38 cellular contexts compared by ENCODE assay signal in genomic region chr16:63403792-63404191, GRCh38.
"Had no signal": no experiment of that assay in that cellular context is flagged by ENCODE, and none has a peak within 500 bp of the region (broad histone marks: within the 10 kb centered on the region; RNA-seq: fewer than 3 reads in every experiment).

No MANE protein-coding gene starts in this region.

- ATAC-seq: activated CD4-positive, alpha-beta T cell treated with anti-CD3 and anti-CD28 coated beads for 36 hours; activated CD4-positive, CD25-positive, alpha-beta regulatory T cell treated with anti-CD3 and anti-CD28 coated beads, Interleukin-2, amount 50 U/mL, for 24 hours; activated CD8-positive, alpha-beta memory T cell treated with anti-CD3 and anti-CD28 coated beads, Interleukin-2, amount 10 ng/mL, durations not matched to agents 7 days and 5 days; activated CD8-positive, alpha-beta T cell treated with anti-CD3 and anti-CD28 coated beads, Interleukin-2, amount 10 ng/mL, durations not matched to agents 7 days and 5 days; activated naive CD8-positive, alpha-beta T cell treated with anti-CD3 and anti-CD28 coated beads, Interleukin-2, amount 50 U/mL, for 24 hours; WTC11 had no signal

- H3K27me3 Mint-ChIP-seq: activated CD4-positive, alpha-beta memory T cell treated with anti-CD3 and anti-CD28 coated beads, Interleukin-2, amount 10 ng/mL, durations not matched to agents 7 days and 5 days; activated CD4-positive, alpha-beta T cell treated with anti-CD3 and anti-CD28 coated beads for 36 hours; activated CD4-positive, alpha-beta T cell treated with anti-CD3 and anti-CD28 coated beads, Interleukin-2, amount 10 ng/mL, durations not matched to agents 7 days and 5 days; activated CD8-positive, alpha-beta memory T cell treated with anti-CD3 and anti-CD28 coated beads, Interleukin-2, amount 10 ng/mL, durations not matched to agents 7 days and 5 days; activated naive CD4-positive, alpha-beta T cell treated with anti-CD3 and anti-CD28 coated beads, Interleukin-2, amount 10 ng/mL, durations not matched to agents 7 days and 5 days; activated naive CD4-positive, alpha-beta T cell treated with anti-CD3 and anti-CD28 coated beads, Interleukin-2, amount 50 U/mL, for 24 hours; activated naive CD8-positive, alpha-beta T cell; activated naive CD8-positive, alpha-beta T cell treated with anti-CD3 and anti-CD28 coated beads, Interleukin-2, amount 10 ng/mL, durations not matched to agents 7 days and 5 days; activated naive CD8-positive, alpha-beta T cell treated with anti-CD3 and anti-CD28 coated beads, Interleukin-2, amount 50 U/mL, for 24 hours; activated T-cell treated with anti-CD3 and anti-CD28 coated beads, Interleukin-2, amount 50 U/mL, for 24 hours; brain; central memory CD8-positive, alpha-beta T cell had no signal

- H3K4me1 Mint-ChIP-seq: activated CD4-positive, alpha-beta memory T cell treated with anti-CD3 and anti-CD28 coated beads, Interleukin-2, amount 10 ng/mL, durations not matched to agents 7 days and 5 days; activated CD4-positive, alpha-beta T cell treated with anti-CD3 and anti-CD28 coated beads for 36 hours; activated CD4-positive, alpha-beta T cell treated with anti-CD3 and anti-CD28 coated beads, Interleukin-2, amount 10 ng/mL, durations not matched to agents 7 days and 5 days; activated CD8-positive, alpha-beta memory T cell treated with anti-CD3 and anti-CD28 coated beads, Interleukin-2, amount 10 ng/mL, durations not matched to agents 7 days and 5 days; activated naive CD4-positive, alpha-beta T cell treated with anti-CD3 and anti-CD28 coated beads, Interleukin-2, amount 10 ng/mL, durations not matched to agents 7 days and 5 days; activated naive CD4-positive, alpha-beta T cell treated with anti-CD3 and anti-CD28 coated beads, Interleukin-2, amount 50 U/mL, for 24 hours; activated naive CD8-positive, alpha-beta T cell treated with anti-CD3 and anti-CD28 coated beads, Interleukin-2, amount 10 ng/mL, durations not matched to agents 7 days and 5 days; activated naive CD8-positive, alpha-beta T cell treated with anti-CD3 and anti-CD28 coated beads, Interleukin-2, amount 50 U/mL, for 24 hours; brain; central memory CD8-positive, alpha-beta T cell; WTC11 had no signal

- H3K4me3 Mint-ChIP-seq: activated CD4-positive, alpha-beta memory T cell treated with anti-CD3 and anti-CD28 coated beads, Interleukin-2, amount 10 ng/mL, durations not matched to agents 7 days and 5 days; activated CD4-positive, alpha-beta T cell treated with anti-CD3 and anti-CD28 coated beads for 36 hours; activated CD4-positive, alpha-beta T cell treated with anti-CD3 and anti-CD28 coated beads, Interleukin-2, amount 10 ng/mL, durations not matched to agents 7 days and 5 days; activated CD8-positive, alpha-beta memory T cell treated with anti-CD3 and anti-CD28 coated beads, Interleukin-2, amount 10 ng/mL, durations not matched to agents 7 days and 5 days; activated CD8-positive, alpha-beta T cell treated with anti-CD3 and anti-CD28 coated beads, Interleukin-2, amount 10 ng/mL, durations not matched to agents 7 days and 5 days; activated naive CD4-positive, alpha-beta T cell treated with anti-CD3 and anti-CD28 coated beads, Interleukin-2, amount 10 ng/mL, durations not matched to agents 7 days and 5 days; activated naive CD4-positive, alpha-beta T cell treated with anti-CD3 and anti-CD28 coated beads, Interleukin-2, amount 50 U/mL, for 24 hours; activated naive CD8-positive, alpha-beta T cell; activated naive CD8-positive, alpha-beta T cell treated with anti-CD3 and anti-CD28 coated beads, Interleukin-2, amount 10 ng/mL, durations not matched to agents 7 days and 5 days; activated naive CD8-positive, alpha-beta T cell treated with anti-CD3 and anti-CD28 coated beads, Interleukin-2, amount 50 U/mL, for 24 hours; activated T-cell treated with anti-CD3 and anti-CD28 coated beads, Interleukin-2, amount 50 U/mL, for 24 hours; brain; central memory CD8-positive, alpha-beta T cell; T-helper 1 cell treated with Interleukin-12 subunit alpha and Interleukin-12 subunit beta and Interleukin-4 antibody, amounts not matched to agents 30 μg/mL and 1 μg/mL, for 36 hours; T-helper 2 cell treated with Interferon-gamma antibody and Interleukin-4, amounts not matched to agents 5 μg/mL and 100 μg/mL, for 36 hours; WTC11 had no signal

- H3K36me3 Mint-ChIP-seq: activated CD8-positive, alpha-beta memory T cell treated with anti-CD3 and anti-CD28 coated beads, Interleukin-2, amount 10 ng/mL, durations not matched to agents 7 days and 5 days; activated naive CD4-positive, alpha-beta T cell treated with anti-CD3 and anti-CD28 coated beads, Interleukin-2, amount 10 ng/mL, durations not matched to agents 7 days and 5 days; activated naive CD4-positive, alpha-beta T cell treated with anti-CD3 and anti-CD28 coated beads, Interleukin-2, amount 50 U/mL, for 24 hours; activated naive CD8-positive, alpha-beta T cell; activated naive CD8-positive, alpha-beta T cell treated with anti-CD3 and anti-CD28 coated beads, Interleukin-2, amount 10 ng/mL, durations not matched to agents 7 days and 5 days; brain; WTC11 had no signal

- H3K9me3 ChIP-seq: ascending aorta had no signal

- DNase-seq: activated CD4-positive, alpha-beta memory T cell treated with anti-CD3 and anti-CD28 coated beads, Interleukin-2, amount 10 ng/mL, durations not matched to agents 7 days and 5 days; activated CD4-positive, alpha-beta T cell treated with anti-CD3 and anti-CD28 coated beads for 1 hour; activated CD4-positive, alpha-beta T cell treated with anti-CD3 and anti-CD28 coated beads for 36 hours; activated CD4-positive, alpha-beta T cell treated with anti-CD3 and anti-CD28 coated beads for 48 hours; activated CD4-positive, alpha-beta T cell treated with anti-CD3 and anti-CD28 coated beads, Interleukin-2, amount 10 ng/mL, durations not matched to agents 7 days and 5 days; activated CD4-positive, alpha-beta T cell treated with anti-CD3 and anti-CD28 coated beads, Interleukin-2, amount 50 U/mL, for 48 hours; activated CD4-positive, CD25-positive, alpha-beta regulatory T cell; activated CD8-positive, alpha-beta memory T cell treated with anti-CD3 and anti-CD28 coated beads for 24 hours; activated CD8-positive, alpha-beta memory T cell treated with anti-CD3 and anti-CD28 coated beads, Interleukin-2, amount 10 ng/mL, durations not matched to agents 7 days and 5 days; activated CD8-positive, alpha-beta memory T cell treated with anti-CD3 and anti-CD28 coated beads, Interleukin-2, amount 50 U/mL, for 48 hours; activated CD8-positive, alpha-beta T cell treated with anti-CD3 and anti-CD28 coated beads, Interleukin-2, amount 10 ng/mL, durations not matched to agents 7 days and 5 days; activated effector memory CD4-positive, alpha-beta T cell treated with Interleukin-2 at 50 U/mL for 16 hours; activated gamma-delta T cell; activated naive CD4-positive, alpha-beta T cell treated with anti-CD3 and anti-CD28 coated beads, Interleukin-2, amount 10 ng/mL, durations not matched to agents 7 days and 5 days; activated naive CD4-positive, alpha-beta T cell treated with Interleukin-2 at 50 U/mL for 16 hours; activated naive CD8-positive, alpha-beta T cell treated with anti-CD3 and anti-CD28 coated beads, Interleukin-2, amount 10 ng/mL, durations not matched to agents 7 days and 5 days; activated naive CD8-positive, alpha-beta T cell treated with anti-CD3 and anti-CD28 coated beads, Interleukin-2, amount 50 U/mL, for 24 hours; activated T-cell treated with anti-CD3 and anti-CD28 coated beads, Interleukin-2, amount 50 U/mL, for 24 hours; activated T-cell treated with anti-CD3 and anti-CD28 coated beads, Interleukin-2, amount 50 U/mL, for 48 hours; amygdala; anterior cingulate cortex; caudate nucleus; cerebellar nuclear complex; T-helper 1 cell; T-helper 2 cell; T-helper 9 cell; WERI-Rb-1 had no signal

- H3K4me1 ChIP-seq: ascending aorta had no signal

- H3K27ac ChIP-seq: ascending aorta, cardiac muscle cell, WERI-Rb-1 had no signal

- H3K9me3 Mint-ChIP-seq: activated CD4-positive, alpha-beta T cell treated with anti-CD3 and anti-CD28 coated beads, Interleukin-2, amount 10 ng/mL, durations not matched to agents 7 days and 5 days had no signal

- H3K27me3 ChIP-seq: ascending aorta, cardiac muscle cell had no signal

- H3K4me3 ChIP-seq: ascending aorta, cardiac muscle cell had no signal

- H3K36me3 ChIP-seq: ascending aorta, cardiac muscle cell, WERI-Rb-1 had no signal

- H3K27ac Mint-ChIP-seq: activated CD4-positive, alpha-beta memory T cell treated with anti-CD3 and anti-CD28 coated beads, Interleukin-2, amount 10 ng/mL, durations not matched to agents 7 days and 5 days; activated CD4-positive, alpha-beta T cell treated with anti-CD3 and anti-CD28 coated beads for 36 hours; activated CD4-positive, alpha-beta T cell treated with anti-CD3 and anti-CD28 coated beads, Interleukin-2, amount 10 ng/mL, durations not matched to agents 7 days and 5 days; activated CD8-positive, alpha-beta memory T cell treated with anti-CD3 and anti-CD28 coated beads, Interleukin-2, amount 10 ng/mL, durations not matched to agents 7 days and 5 days; activated CD8-positive, alpha-beta T cell treated with anti-CD3 and anti-CD28 coated beads, Interleukin-2, amount 10 ng/mL, durations not matched to agents 7 days and 5 days; activated naive CD4-positive, alpha-beta T cell treated with anti-CD3 and anti-CD28 coated beads, Interleukin-2, amount 10 ng/mL, durations not matched to agents 7 days and 5 days; activated naive CD4-positive, alpha-beta T cell treated with anti-CD3 and anti-CD28 coated beads, Interleukin-2, amount 50 U/mL, for 24 hours; activated naive CD8-positive, alpha-beta T cell; activated naive CD8-positive, alpha-beta T cell treated with anti-CD3 and anti-CD28 coated beads, Interleukin-2, amount 10 ng/mL, durations not matched to agents 7 days and 5 days; activated naive CD8-positive, alpha-beta T cell treated with anti-CD3 and anti-CD28 coated beads, Interleukin-2, amount 50 U/mL, for 24 hours; activated T-cell treated with anti-CD3 and anti-CD28 coated beads, Interleukin-2, amount 50 U/mL, for 24 hours; activated T-helper 2 cell treated with anti-CD3 and anti-CD28 coated beads, Interferon-gamma antibody, Interleukin-2, Interleukin-4, amounts not matched to agents 10 μg/mL and 5 μg/mL and 100 μg/mL, durations not matched to agents 14 hours and 24 hours and 36 hours; brain; T-helper 1 cell treated with Interleukin-12 subunit alpha and Interleukin-12 subunit beta and Interleukin-4 antibody, amounts not matched to agents 30 μg/mL and 1 μg/mL, for 36 hours; T-helper 2 cell treated with Interferon-gamma antibody and Interleukin-4, amounts not matched to agents 5 μg/mL and 100 μg/mL, for 36 hours; WTC11 had no signal
